16 cellular contexts compared by ENCODE assay signal in genomic region chr21:42151148-42152074, GRCh38.
DNase-seq lines count a peak whose midpoint lies in the region; ATAC-seq, FAIRE-seq and TF ChIP-seq lines count a peak whose summit lies in the region.
"Had no signal": no experiment of that assay in that cellular context is flagged by ENCODE, and none has a peak within 500 bp of the region (broad histone marks: within the 10 kb centered on the region; RNA-seq: fewer than 3 reads in every experiment).

No MANE protein-coding gene starts in this region.

- POLR2A ChIA-PET in activated naive CD8-positive, alpha-beta T cell treated with anti-CD3 and anti-CD28 coated beads, Interleukin-2, amount 10 ng/mL, durations not matched to agents 7 days and 5 days (lab: Charles Lee) = no interaction called here
- POLR2A ChIA-PET in activated CD4-positive, alpha-beta T cell treated with anti-CD3 and anti-CD28 coated beads for 36 hours (lab: Charles Lee) = no interaction called here

- DNase-seq in activated naive CD8-positive, alpha-beta T cell treated with anti-CD3 and anti-CD28 coated beads, Interleukin-2, amount 10 ng/mL, durations not matched to agents 7 days and 5 days = peak; percentile 22
- DNase-seq in activated naive CD8-positive, alpha-beta T cell treated with anti-CD3 and anti-CD28 coated beads, Interleukin-2, amount 50 U/mL, for 24 hours = no peak
- peak; percentile 44 for DNase-seq in ecto neural progenitor cell (ENCODE audit: low spot score)
- no peak for DNase-seq in mesothelial cell of epicardium (ENCODE audit: low spot score in 2 of 2, unreplicated experiment in 2 of 2)
- DNase-seq in HTR-8/SVneo (ENCODE audit: insufficient read length, low spot score) = no peak
- no peak for DNase-seq in activated CD4-positive, alpha-beta T cell treated with anti-CD3 and anti-CD28 coated beads for 36 hours
- DNase-seq in CD1c-positive myeloid dendritic cell (ENCODE audit: extremely low spot score) = no peak
- DNase-seq: activated CD4-positive, alpha-beta T cell treated with anti-CD3 and anti-CD28 coated beads, Interleukin-2, amount 10 ng/mL, durations not matched to agents 24 days and 14 days; activated CD8-positive, alpha-beta memory T cell treated with anti-CD3 and anti-CD28 coated beads, Interleukin-2, amount 50 U/mL, for 4 hours; activated naive CD4-positive, alpha-beta T cell treated with Interleukin-2 at 50 U/mL for 16 hours; CD8-positive, alpha-beta memory T cell; midbrain; MV-4-11; NCI-H1694 treated with DMSO at 0.1 percent for 48 hours; SW 1271 had no signal

- no peak overlapping the region for H3K27ac Mint-ChIP-seq in activated naive CD8-positive, alpha-beta T cell treated with anti-CD3 and anti-CD28 coated beads, Interleukin-2, amount 10 ng/mL, durations not matched to agents 7 days and 5 days
- H3K27ac Mint-ChIP-seq in activated naive CD8-positive, alpha-beta T cell treated with anti-CD3 and anti-CD28 coated beads, Interleukin-2, amount 50 U/mL, for 24 hours = no peak overlapping the region
- H3K27ac Mint-ChIP-seq in mesothelial cell of epicardium = peak overlapping the region; percentile 25
- H3K27ac Mint-ChIP-seq in activated CD4-positive, alpha-beta T cell treated with anti-CD3 and anti-CD28 coated beads for 36 hours = no peak overlapping the region
- H3K27ac Mint-ChIP-seq: activated CD4-positive, alpha-beta T cell treated with anti-CD3 and anti-CD28 coated beads, Interleukin-2, amount 10 ng/mL, durations not matched to agents 24 days and 14 days had no signal

- FAIRE-seq in HTR-8/SVneo (lab: Jason Lieb, UNC) = no peak

- no peaks in the 10 kb centered on the region for H3K4me1 Mint-ChIP-seq in activated naive CD8-positive, alpha-beta T cell treated with anti-CD3 and anti-CD28 coated beads, Interleukin-2, amount 10 ng/mL, durations not matched to agents 7 days and 5 days
- H3K4me1 Mint-ChIP-seq in activated naive CD8-positive, alpha-beta T cell treated with anti-CD3 and anti-CD28 coated beads, Interleukin-2, amount 50 U/mL, for 24 hours = no peaks in the 10 kb centered on the region
- peaks cover 11% of the 10 kb centered on the region for H3K4me1 Mint-ChIP-seq in mesothelial cell of epicardium
- no peaks in the 10 kb centered on the region for H3K4me1 Mint-ChIP-seq in activated CD4-positive, alpha-beta T cell treated with anti-CD3 and anti-CD28 coated beads for 36 hours
- H3K4me1 Mint-ChIP-seq: activated CD4-positive, alpha-beta T cell treated with anti-CD3 and anti-CD28 coated beads, Interleukin-2, amount 10 ng/mL, durations not matched to agents 24 days and 14 days; CD8-positive, alpha-beta memory T cell had no signal

- no peaks in the 10 kb centered on the region for H3K36me3 Mint-ChIP-seq in activated naive CD8-positive, alpha-beta T cell treated with anti-CD3 and anti-CD28 coated beads, Interleukin-2, amount 10 ng/mL, durations not matched to agents 7 days and 5 days
- no peaks in the 10 kb centered on the region for H3K36me3 Mint-ChIP-seq in activated naive CD8-positive, alpha-beta T cell treated with anti-CD3 and anti-CD28 coated beads, Interleukin-2, amount 50 U/mL, for 24 hours (ENCODE audit: low read depth)
- no peaks in the 10 kb centered on the region for H3K36me3 Mint-ChIP-seq in mesothelial cell of epicardium
- H3K36me3 Mint-ChIP-seq in activated CD4-positive, alpha-beta T cell treated with anti-CD3 and anti-CD28 coated beads for 36 hours (ENCODE audit: low read depth) = no peaks in the 10 kb centered on the region
- H3K36me3 Mint-ChIP-seq: CD8-positive, alpha-beta memory T cell had no signal

- no peaks in the 10 kb centered on the region for H3K9me3 Mint-ChIP-seq in activated naive CD8-positive, alpha-beta T cell treated with anti-CD3 and anti-CD28 coated beads, Interleukin-2, amount 10 ng/mL, durations not matched to agents 7 days and 5 days
- H3K9me3 Mint-ChIP-seq in activated naive CD8-positive, alpha-beta T cell treated with anti-CD3 and anti-CD28 coated beads, Interleukin-2, amount 50 U/mL, for 24 hours = no peaks in the 10 kb centered on the region
- H3K9me3 Mint-ChIP-seq in mesothelial cell of epicardium = no peaks in the 10 kb centered on the region
- no peaks in the 10 kb centered on the region for H3K9me3 Mint-ChIP-seq in activated CD4-positive, alpha-beta T cell treated with anti-CD3 and anti-CD28 coated beads for 36 hours (ENCODE audit: low read depth)
- H3K9me3 Mint-ChIP-seq: activated CD4-positive, alpha-beta T cell treated with anti-CD3 and anti-CD28 coated beads, Interleukin-2, amount 10 ng/mL, durations not matched to agents 24 days and 14 days; CD8-positive, alpha-beta memory T cell had no signal

- H3K27me3 Mint-ChIP-seq in activated naive CD8-positive, alpha-beta T cell treated with anti-CD3 and anti-CD28 coated beads, Interleukin-2, amount 10 ng/mL, durations not matched to agents 7 days and 5 days = peaks cover 3% of the 10 kb centered on the region
- no peaks in the 10 kb centered on the region for H3K27me3 Mint-ChIP-seq in activated naive CD8-positive, alpha-beta T cell treated with anti-CD3 and anti-CD28 coated beads, Interleukin-2, amount 50 U/mL, for 24 hours
- peaks cover 5% of the 10 kb centered on the region for H3K27me3 Mint-ChIP-seq in mesothelial cell of epicardium (ENCODE audit: low read depth)
- H3K27me3 Mint-ChIP-seq in activated CD4-positive, alpha-beta T cell treated with anti-CD3 and anti-CD28 coated beads for 36 hours = no peaks in the 10 kb centered on the region

- intact Hi-C loops in activated CD4-positive, alpha-beta T cell treated with anti-CD3 and anti-CD28 coated beads for 36 hours (cut with DNase I, micrococcal nuclease) = no loop called here

- H3K4me3 Mint-ChIP-seq in activated naive CD8-positive, alpha-beta T cell treated with anti-CD3 and anti-CD28 coated beads, Interleukin-2, amount 10 ng/mL, durations not matched to agents 7 days and 5 days = no peak overlapping the region
- H3K4me3 Mint-ChIP-seq in activated naive CD8-positive, alpha-beta T cell treated with anti-CD3 and anti-CD28 coated beads, Interleukin-2, amount 50 U/mL, for 24 hours = no peak overlapping the region
- no peak overlapping the region for H3K4me3 Mint-ChIP-seq in mesothelial cell of epicardium
- no peak overlapping the region for H3K4me3 Mint-ChIP-seq in activated CD4-positive, alpha-beta T cell treated with anti-CD3 and anti-CD28 coated beads for 36 hours
- H3K4me3 Mint-ChIP-seq: activated CD4-positive, alpha-beta T cell treated with anti-CD3 and anti-CD28 coated beads, Interleukin-2, amount 10 ng/mL, durations not matched to agents 24 days and 14 days; CD8-positive, alpha-beta memory T cell had no signal

- TF ChIP-seq CTCF in mesothelial cell of epicardium (IDR thresholded peaks at IDR 0.05; ENCODE audit: unreplicated experiment) = no peak

- no peak for ATAC-seq in activated naive CD8-positive, alpha-beta T cell treated with anti-CD3 and anti-CD28 coated beads, Interleukin-2, amount 10 ng/mL, durations not matched to agents 7 days and 5 days (ENCODE audit: low read depth)
- no peak for ATAC-seq in activated naive CD8-positive, alpha-beta T cell treated with anti-CD3 and anti-CD28 coated beads, Interleukin-2, amount 50 U/mL, for 24 hours
- no peak for ATAC-seq in activated CD4-positive, alpha-beta T cell treated with anti-CD3 and anti-CD28 coated beads for 36 hours
- ATAC-seq: K562 had no signal

- CTCF ChIA-PET in activated CD4-positive, alpha-beta T cell treated with anti-CD3 and anti-CD28 coated beads for 36 hours (lab: Charles Lee) = interaction anchor here (0.5 to 4.4 kb wide), 3 partner anchors 107 to 283 kb away, joined by 3 to 35 read pairs (median 4); no protein-coding TSS in a partner anchor

Comparison
In these comparisons a context has a peak if more than half of its experiments do, and no peak if none do; other contexts are left out.
1. DNase-seq: peak in activated naive CD8-positive, alpha-beta T cell treated with anti-CD3 and anti-CD28 coated beads, Interleukin-2, amount 10 ng/mL, durations not matched to agents 7 days and 5 days (single experiment) and ecto neural progenitor cell (single experiment); none in activated naive CD8-positive, alpha-beta T cell treated with anti-CD3 and anti-CD28 coated beads, Interleukin-2, amount 50 U/mL, for 24 hours (single experiment), mesothelial cell of epicardium (0 of 2), HTR-8/SVneo (single experiment), activated CD4-positive, alpha-beta T cell treated with anti-CD3 and anti-CD28 coated beads for 36 hours (single experiment) and CD1c-positive myeloid dendritic cell (single experiment).